In the genomic region with DNA sequence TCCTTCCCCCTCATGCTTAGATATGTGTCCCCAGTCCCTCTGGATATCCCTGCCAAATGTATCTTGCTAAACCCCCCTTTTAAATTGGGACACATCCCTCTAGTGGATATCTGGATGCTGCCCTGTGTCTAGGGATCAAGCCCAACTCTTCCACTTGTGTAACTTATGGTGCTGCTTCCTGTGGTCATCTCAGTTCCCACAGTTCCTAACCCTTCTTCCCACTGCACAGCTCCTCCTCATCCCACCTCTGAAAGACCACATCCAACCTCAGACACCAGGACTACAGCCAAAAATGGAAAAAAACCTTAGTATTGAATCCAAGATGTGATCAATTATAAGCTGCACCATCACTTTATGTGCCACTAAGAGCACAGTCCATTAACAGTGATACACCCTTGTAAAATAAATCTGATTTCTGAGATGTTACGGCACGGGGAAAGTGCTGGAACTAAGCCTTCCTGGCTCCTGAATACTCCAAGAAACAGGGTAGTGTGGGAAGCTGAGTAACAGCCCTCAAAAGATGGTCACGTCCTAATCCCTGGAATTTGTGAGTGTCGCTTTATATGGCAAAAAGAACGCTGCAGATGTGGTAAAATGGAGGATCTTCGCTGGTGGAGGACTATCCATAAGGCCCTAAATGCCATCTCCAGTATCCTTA, we compare ENCODE assay signal across 10 cellular contexts. TPM values are rescaled to one million over a fixed set of nuclear protein-coding genes. Genes with fewer than 3 reads are reported as not detected.
DNase-seq lines count a peak whose midpoint lies in the region; ATAC-seq and TF ChIP-seq lines count a peak whose summit lies in the region.
"Had no signal": no experiment of that assay in that cellular context is flagged by ENCODE, and none has a peak within 500 bp of the region (broad histone marks: within the 10 kb centered on the region; RNA-seq: fewer than 3 reads in every experiment).

No MANE protein-coding gene starts in this region.

- H3K9ac ChIP-seq in SK-N-SH, result no peak overlapping the region

- H3K4me1 Mint-ChIP-seq in CD8-positive, alpha-beta memory T cell, result peaks cover 95 to 100% (median 99%) of the 10 kb centered on the region in 3 donors

- no peak for TF ChIP-seq POLR2A in esophagus muscularis mucosa (IDR thresholded peaks at IDR 0.05; ENCODE audit: low read depth)
- TF ChIP-seq POLR2A in gastrocnemius medialis (IDR thresholded peaks at IDR 0.05), result no peak

- H3K4me3 Mint-ChIP-seq in CD8-positive, alpha-beta memory T cell, result peak overlapping the region in 5 of 7 donors; percentile 5 to 75 (median 65)

- DNase-seq in CD8-positive, alpha-beta memory T cell, result no peak
- DNase-seq in Panc1 (ENCODE audit: low read depth, low spot score) (no peak), esophagus muscularis mucosa (ENCODE audit: extremely low spot score) (no peak), gastrocnemius medialis (no peak), NCI-H187 (lab: John Stamatoyannopoulos, UW) (no peak), NCI-H1092 (lab: John Stamatoyannopoulos, UW) (no peak), SK-N-SH (no peak)
- DNase-seq: central memory CD4-positive, alpha-beta T cell; kidney had no signal

- TF ChIP-seq CTCF in Panc1 (IDR thresholded peaks at IDR 0.05), result no peak
- TF ChIP-seq CTCF in esophagus muscularis mucosa (IDR thresholded peaks at IDR 0.05), result no peak
- TF ChIP-seq CTCF in gastrocnemius medialis (IDR thresholded peaks at IDR 0.05 in 4 of 5, conservative IDR thresholded peaks at IDR 0.05 in 1 of 5), result no peak
- TF ChIP-seq CTCF in SK-N-SH (IDR thresholded peaks at IDR 0.05), result no peak

- intact Hi-C loops in Panc1 (cut with micrococcal nuclease; ENCODE audit: unreplicated experiment) (no loop called here), esophagus muscularis mucosa (cut with DNase I) (no loop called here), gastrocnemius medialis (cut with DNase I; ENCODE audit: low total_unique reads) (no loop called here)

- no peak overlapping the region for H3K27ac ChIP-seq in CD8-positive, alpha-beta memory T cell (ENCODE audit: low read depth, low read length)
- H3K27ac ChIP-seq in Panc1 (ENCODE audit: low read length) (peak overlapping the region; percentile 99), esophagus muscularis mucosa (replicated peaks in 1 of 4) (peak overlapping the region; percentile 91 to 100 (median 94)), gastrocnemius medialis (peak overlapping the region; percentile 88 to 95 (median 93)), SK-N-SH (ENCODE audit: low read depth in 2 of 2, low read length in 1 of 2) (no peak overlapping the region)

- H2AFZ ChIP-seq in SK-N-SH (ENCODE audit: low read depth), result no peak overlapping the region

- no TSS peak for BruUV-seq in Panc1 (replicated peaks; lab: Mats Ljungman, UMichigan)

- ATAC-seq in Panc1 (no peak), gastrocnemius medialis (no peak), HG03159 (IDR thresholded peaks at IDR 0.05; ENCODE audit: unreplicated experiment) (no peak)

- no peaks in the 10 kb centered on the region for H3K36me3 ChIP-seq in CD8-positive, alpha-beta memory T cell (ENCODE audit: insufficient read depth, low read length)
- H3K36me3 ChIP-seq in Panc1 (ENCODE audit: control insufficient read depth, insufficient read depth, low read length) (no peaks in the 10 kb centered on the region), esophagus muscularis mucosa (no peaks in the 10 kb centered on the region), gastrocnemius medialis (no peaks in the 10 kb centered on the region), SK-N-SH (replicated peaks in 1 of 2; ENCODE audit: control insufficient read depth in 1 of 2, insufficient read depth in 2 of 2, low read length in 1 of 2) (no peaks in the 10 kb centered on the region)

- peaks cover 29% of the 10 kb centered on the region for H3F3A ChIP-seq in SK-N-SH (replicated peaks; ENCODE audit: insufficient read depth)

- peaks cover 86% of the 10 kb centered on the region for H3K79me2 ChIP-seq in SK-N-SH (ENCODE audit: insufficient read depth)

- 81% methylated on average over 6 of the region's 6 CpGs for WGBS in esophagus muscularis mucosa
- WGBS in SK-N-SH (ENCODE audit: low lambda C conversion rate), result 98% methylated on average over 6 of the region's 6 CpGs

- no peaks in the 10 kb centered on the region for H3K27me3 ChIP-seq in CD8-positive, alpha-beta memory T cell (ENCODE audit: insufficient read depth, low read length, poor library complexity, severe bottlenecking)
- H3K27me3 ChIP-seq in Panc1 (ENCODE audit: control insufficient read depth, insufficient read depth, low read length) (no peaks in the 10 kb centered on the region), esophagus muscularis mucosa (no peaks in the 10 kb centered on the region), gastrocnemius medialis (no peaks in the 10 kb centered on the region), SK-N-SH (ENCODE audit: insufficient read depth) (no peaks in the 10 kb centered on the region)

- no peaks in the 10 kb centered on the region for H3K27me3 Mint-ChIP-seq in CD8-positive, alpha-beta memory T cell

- peaks cover 0 to 2% (median 0%) of the 10 kb centered on the region in 5 donors for H3K9me3 Mint-ChIP-seq in CD8-positive, alpha-beta memory T cell

- H3K4me2 ChIP-seq in SK-N-SH, result no peak overlapping the region

- peaks cover 94% of the 10 kb centered on the region for H3K4me1 ChIP-seq in CD8-positive, alpha-beta memory T cell (ENCODE audit: insufficient read depth, low read length)
- H3K4me1 ChIP-seq in Panc1 (ENCODE audit: control insufficient read depth, insufficient read depth, low read length) (peaks cover 80% of the 10 kb centered on the region), esophagus muscularis mucosa (peaks cover 72 to 99% (median 95%) of the 10 kb centered on the region in 4 donors), gastrocnemius medialis (peaks cover 72 to 80% of the 10 kb centered on the region in 2 donors), SK-N-SH (ENCODE audit: control insufficient read depth in 1 of 2, insufficient read depth in 2 of 2, low read depth in 1 of 2, low read length in 1 of 2) (peaks cover 27 to 32% of the 10 kb centered on the region in 2 experiments)

- peaks cover 11% of the 10 kb centered on the region; the same call in 1 of the 2 replicates for H4K20me1 ChIP-seq in SK-N-SH (ENCODE audit: insufficient read depth)

- TF ChIP-seq EP300 in esophagus muscularis mucosa (IDR thresholded peaks at IDR 0.05), result no peak
- TF ChIP-seq EP300 in SK-N-SH (IDR thresholded peaks at IDR 0.05; ENCODE audit: borderline replicate concordance in 1 of 2, low read depth in 1 of 2, low read length in 1 of 2), result no peak

- in situ Hi-C loops in Panc1 (cut with HindIII; ENCODE audit: low pct_unique_long_range_greater_than_20kb, low sequenced_read_pairs) (no loop called here), gastrocnemius medialis (cut with MboI; ENCODE audit: low sequenced_read_pairs in 4 of 4) (no loop called here)

- POLR2A ChIA-PET in CD8-positive, alpha-beta memory T cell (lab: Charles Lee), result interaction anchor here (1.3 to 1.4 kb wide), 2 partner anchors 8 to 13 kb away, joined by 4 to 5 read pairs; no protein-coding TSS in a partner anchor
- POLR2A ChIA-PET in Panc1 (lab: Charles Lee) (interaction anchor here (0.6 kb wide), 2 partner anchors 19 to 48 kb away, joined by 8 read pairs; no protein-coding TSS in a partner anchor), SK-N-SH (lab: Yijun Ruan, JAX) (no interaction called here)

- no peaks in the 10 kb centered on the region for H3K9me2 ChIP-seq in SK-N-SH

- H3K36me3 Mint-ChIP-seq in CD8-positive, alpha-beta memory T cell, result peaks cover 4 to 14% (median 11%) of the 10 kb centered on the region in 3 donors

- CTCF ChIA-PET in CD8-positive, alpha-beta memory T cell (lab: Charles Lee), result interaction anchor here (0.7 to 1.7 kb wide), 2 partner anchors 9 to 13 kb away, joined by 3 to 9 read pairs; a partner anchor contains a TSS
- CTCF ChIA-PET in Panc1 (lab: Charles Lee) (interaction anchor here (0.6 kb wide), 1 partner anchor 41 kb away, joined by 4 read pairs; a partner anchor contains a TSS), SK-N-SH (lab: Yijun Ruan, JAX) (interaction anchor here (0.6 to 1.5 kb wide), 3 partner anchors 12 to 55 kb away, joined by 3 to 4 read pairs (median 4); no protein-coding TSS in a partner anchor)

- no peak for TF ChIP-seq RAD21 in SK-N-SH (IDR thresholded peaks at IDR 0.05; ENCODE audit: low read length)

- H3K9me3 ChIP-seq in CD8-positive, alpha-beta memory T cell (ENCODE audit: low read length), result no peaks in the 10 kb centered on the region
- no peaks in the 10 kb centered on the region for H3K9me3 ChIP-seq in Panc1 (ENCODE audit: control insufficient read depth, insufficient read depth, low read depth, low read length)
- H3K9me3 ChIP-seq in esophagus muscularis mucosa, result no peaks in the 10 kb centered on the region
- no peaks in the 10 kb centered on the region for H3K9me3 ChIP-seq in gastrocnemius medialis
- H3K9me3 ChIP-seq in SK-N-SH, result no peaks in the 10 kb centered on the region

- H3K4me3 ChIP-seq in CD8-positive, alpha-beta memory T cell (ENCODE audit: low read length), result no peak overlapping the region
- H3K4me3 ChIP-seq in Panc1 (ENCODE audit: low read depth in 2 of 2, low read length in 2 of 2) (0 out of 4 replicates have a peak overlapping the region, but pooled peaks of 1 of the 2 experiments have one; percentile 4), esophagus muscularis mucosa (peak overlapping the region in 2 of 4 donors; percentile 14 to 19), gastrocnemius medialis (no peak overlapping the region), SK-N-SH (ENCODE audit: low read depth in 2 of 2, low read length in 1 of 2) (no peak overlapping the region)

- peak overlapping the region; percentile 89 to 100 (median 98) for H3K27ac Mint-ChIP-seq in CD8-positive, alpha-beta memory T cell

RNA-seq across cellular contexts. Expression of a gene that starts 13.7 kb away (rescaled TPM):
- 10 to 100 TPM; 55.6 to 56.1 TPM for total RNA-seq in CD8-positive, alpha-beta memory T cell
- polyA plus RNA-seq in CD8-positive, alpha-beta memory T cell, result 99.4 TPM
- total RNA-seq in Panc1 (2021; ENCODE audit: unreplicated experiment), result 92.7 TPM
- 73.6 TPM for polyA plus RNA-seq in Panc1 (2012; ENCODE audit: insufficient read length)
- 100 to 1,000 TPM; 166 to 235 (median 202) TPM for total RNA-seq in esophagus muscularis mucosa
- total RNA-seq in gastrocnemius medialis, result 100 to 1,000 TPM in 1 of 4 donors, 10 to 100 TPM in 3; 67.5 to 106 (median 74.7) TPM
- 34.2 and 42.7 TPM in 2 replicates for polyA plus RNA-seq in SK-N-SH (2012; rRNA removed)
- polyA plus RNA-seq in SK-N-SH (2012; cell fraction: cytosol; rRNA removed), result 34.6 and 42.2 TPM in 2 replicates
- 19.3 and 31.3 TPM in 2 replicates for polyA plus RNA-seq in SK-N-SH (2012; cell fraction: nucleus; rRNA removed)

RNA-seq across cellular contexts. Expression of a gene that starts 40.8 kb away (rescaled TPM):
- total RNA-seq in CD8-positive, alpha-beta memory T cell, result 10 to 100 TPM in 1 of 2 experiments, 1 to 10 TPM in 1; 9.8 to 10.6 TPM
- polyA plus RNA-seq in CD8-positive, alpha-beta memory T cell, result 22.7 TPM
- 21.3 TPM for total RNA-seq in Panc1 (2021; ENCODE audit: unreplicated experiment)
- 40.1 TPM for polyA plus RNA-seq in Panc1 (2012; ENCODE audit: insufficient read length)
- 10 to 100 TPM; 18.3 to 32.0 (median 24.9) TPM for total RNA-seq in esophagus muscularis mucosa
- 10 to 100 TPM in 3 of 4 donors, 1 to 10 TPM in 1; 7.8 to 16.6 (median 11.0) TPM for total RNA-seq in gastrocnemius medialis
- polyA plus RNA-seq in SK-N-SH (2012; rRNA removed), result 23.0 and 25.8 TPM in 2 replicates
- polyA plus RNA-seq in SK-N-SH (2012; cell fraction: cytosol; rRNA removed), result 12.8 and 14.4 TPM in 2 replicates
- polyA plus RNA-seq in SK-N-SH (2012; cell fraction: nucleus; rRNA removed), result 89.3 and 188 TPM in 2 replicates

Comparison
In these comparisons a context has a peak if more than half of its experiments do, and no peak if none do; other contexts are left out.
1. H3K27ac ChIP-seq: peak in Panc1 (single experiment), esophagus muscularis mucosa (4 of 4) and gastrocnemius medialis (4 of 4); none in CD8-positive, alpha-beta memory T cell (single experiment) and SK-N-SH (0 of 2).